10 cellular contexts compared by ENCODE assay signal in genomic region chr19:49436381-49437017, GRCh38. TPM values are rescaled to one million over a fixed set of nuclear protein-coding genes. Genes with fewer than 3 reads are reported as not detected.
DNase-seq lines count a peak whose midpoint lies in the region; ATAC-seq and TF ChIP-seq lines count a peak whose summit lies in the region.
"Had no signal": no experiment of that assay in that cellular context is flagged by ENCODE, and none has a peak within 500 bp of the region (broad histone marks: within the 10 kb centered on the region; RNA-seq: fewer than 3 reads in every experiment).

No MANE protein-coding gene starts in this region.

- peak; percentile 67 for ATAC-seq in WTC11
- no peak for ATAC-seq in omental fat pad (ENCODE audit: low FRiP score)
- no peak for ATAC-seq in GM21360 (IDR thresholded peaks at IDR 0.05; ENCODE audit: unreplicated experiment)
- ATAC-seq: gastroesophageal sphincter had no signal

- H3K9me3 ChIP-seq in effector memory CD4-positive, alpha-beta T cell (ENCODE audit: control insufficient read depth, low read length): no peaks in the 10 kb centered on the region
- H3K9me3 ChIP-seq: gastroesophageal sphincter had no signal

- H3K4me3 Mint-ChIP-seq in WTC11: peak overlapping the region; percentile 66

- H3K4me1 Mint-ChIP-seq in WTC11: peaks cover 35% of the 10 kb centered on the region

- H3K4me3 ChIP-seq in H7 (ENCODE audit: insufficient read depth, low read depth, low read length): peak overlapping the region; percentile 39
- no peak overlapping the region for H3K4me3 ChIP-seq in effector memory CD4-positive, alpha-beta T cell (ENCODE audit: insufficient read depth, low read depth, low read length, poor library complexity, severe bottlenecking)
- H3K4me3 ChIP-seq: gastroesophageal sphincter had no signal

- peaks cover 11% of the 10 kb centered on the region for H3K9me3 Mint-ChIP-seq in WTC11

- TF ChIP-seq CTCF in WTC11 (IDR thresholded peaks at IDR 0.05) (no peak), omental fat pad (IDR thresholded peaks at IDR 0.05) (no peak)

- CTCF ChIA-PET in WTC11 (lab: Charles Lee): interaction anchor here (0.6 to 2.6 kb wide), 19 partner anchors 9 to 437 kb away, joined by 3 to 28 read pairs (median 5); partner anchors contain the start of genes ALDH16A1, DKKL1, GFY and PIH1D1

- H3K36me3 ChIP-seq in H7 (replicated peaks; ENCODE audit: control insufficient read depth, insufficient read depth, low read length): no peaks in the 10 kb centered on the region
- H3K36me3 ChIP-seq in effector memory CD4-positive, alpha-beta T cell (ENCODE audit: control insufficient read depth, insufficient read depth, low read length): no peaks in the 10 kb centered on the region
- H3K36me3 ChIP-seq: gastroesophageal sphincter had no signal

- peaks cover 98% of the 10 kb centered on the region for H3K27me3 Mint-ChIP-seq in WTC11 (ENCODE audit: low read depth)

- H3K27me3 ChIP-seq in H7 (ENCODE audit: control insufficient read depth, insufficient read depth, low read length): peaks cover 95% of the 10 kb centered on the region
- H3K27me3 ChIP-seq in effector memory CD4-positive, alpha-beta T cell (replicated peaks; ENCODE audit: control insufficient read depth, insufficient read depth, low read length, poor library complexity, severe bottlenecking): peaks cover 80% of the 10 kb centered on the region

- DNase-seq in H7 (peak; percentile 96), WTC11 (ENCODE audit: low spot score) (peak; percentile 98), omental fat pad (ENCODE audit: low spot score) (no peak), NCI-H128 (lab: John Stamatoyannopoulos, UW; ENCODE audit: unreplicated experiment) (no peak), HT-29 (ENCODE audit: low spot score) (no peak)
- DNase-seq in effector memory CD4-positive, alpha-beta T cell: peak in 2 of 3 donors; percentile 37 to 43
- DNase-seq in stimulated activated CD4-positive, alpha-beta T cell treated with anti-CD3 and anti-CD28 coated beads, Interleukin-4, amount 100 ng/mL, for 4 hours: peak; percentile 53

- POLR2A ChIA-PET in WTC11 (lab: Charles Lee): interaction anchor here (0.6 to 1.6 kb wide), 8 partner anchors 11 to 88 kb away, joined by 3 to 7 read pairs (median 4); partner anchors contain the start of genes ALDH16A1, GFY and RPS11

- H3K36me3 Mint-ChIP-seq in WTC11: peaks cover 3% of the 10 kb centered on the region; the same call in 1 of the 2 replicates

- no peak overlapping the region for H3K27ac ChIP-seq in effector memory CD4-positive, alpha-beta T cell (ENCODE audit: insufficient read depth, low read length, poor library complexity, severe bottlenecking)
- H3K27ac ChIP-seq: gastroesophageal sphincter had no signal

- H3K27ac Mint-ChIP-seq in WTC11: no peak overlapping the region

- H3K4me1 ChIP-seq in effector memory CD4-positive, alpha-beta T cell (ENCODE audit: control insufficient read depth, insufficient read depth, low read length, poor library complexity, severe bottlenecking): peaks cover 28% of the 10 kb centered on the region

TF ChIP-seq in WTC11, 78 proteins besides CTCF, POLR2A, EP300 and RAD21 (continues in another document):
- TF ChIP-seq FOXK1 (CRISPR knock-in tag; IDR thresholded peaks at IDR 0.05) (peak; percentile 41; the same call in 1 of the 2 replicates), USF2 (CRISPR knock-in tag; IDR thresholded peaks at IDR 0.05) (peak; percentile 84), ZNF232 (CRISPR knock-in tag; IDR thresholded peaks at IDR 0.05) (no peak), SP1 (CRISPR knock-in tag; conservative IDR thresholded peaks at IDR 0.05) (peak; percentile 81), RELA (CRISPR knock-in tag; IDR thresholded peaks at IDR 0.05; ENCODE audit: borderline replicate concordance) (no peak), SMAD4 (CRISPR knock-in tag; IDR thresholded peaks at IDR 0.05) (no peak), TEAD1 (CRISPR knock-in tag; IDR thresholded peaks at IDR 0.05) (0 out of 2 replicates have a peak, but pooled peaks have one; percentile 27), USF1 (CRISPR knock-in tag; IDR thresholded peaks at IDR 0.05) (peak; percentile 89), MAX (CRISPR knock-in tag; IDR thresholded peaks at IDR 0.05) (peak; percentile 94), FOXP4 (CRISPR knock-in tag; IDR thresholded peaks at IDR 0.05) (0 out of 2 replicates have a peak, but pooled peaks have one; percentile 16)

RNA-seq across cellular contexts. Expression of gene SLC17A7, which starts 4.8 kb away (rescaled TPM):
- total RNA-seq in H7 (2014; rRNA removed; shearing (Covaris generic)): 0.14 and 0.26 TPM in 2 replicates
- 1.6 to 2.8 TPM (median 2.1 TPM) in 3 replicates for total RNA-seq in WTC11 (2021)
- total RNA-seq in omental fat pad: 1 to 10 TPM in 3 of 4 donors, under 1 TPM in 1; 0.48 to 6.3 (median 1.0) TPM
- 0.13 and 0.18 TPM in 2 replicates for total RNA-seq in HT-29 (2014; rRNA removed; shearing (Covaris generic))

RNA-seq across cellular contexts. Expression of gene GFY, which starts 11.3 kb away (rescaled TPM):
- total RNA-seq in H7 (2014; rRNA removed; shearing (Covaris generic)): not detected in 2 replicates
- total RNA-seq in WTC11 (2021) (0.85 to 1.4 TPM (median 0.87 TPM) in 3 replicates), omental fat pad (not detected)
- not detected in 2 replicates for total RNA-seq in HT-29 (2014; rRNA removed; shearing (Covaris generic))
- total RNA-seq: gastroesophageal sphincter, urinary bladder had no signal

RNA-seq across cellular contexts. Expression of gene PTH2, which starts 13.3 kb away (rescaled TPM):
- not detected in 2 replicates for total RNA-seq in H7 (2014; rRNA removed; shearing (Covaris generic))
- total RNA-seq in WTC11 (2021) (1.0 to 1.7 TPM (median 1.5 TPM) in 3 replicates), omental fat pad (not detected)
- total RNA-seq in HT-29 (2014; rRNA removed; shearing (Covaris generic)): not detected in 2 replicates
- total RNA-seq: gastroesophageal sphincter, urinary bladder had no signal

RNA-seq across cellular contexts. Expression of gene PIH1D1, which starts 15.1 kb away (rescaled TPM):
- 172 and 194 TPM in 2 replicates for total RNA-seq in H7 (2014; rRNA removed; shearing (Covaris generic))
- 153 to 170 TPM (median 156 TPM) in 3 replicates for total RNA-seq in WTC11 (2021)
- 10 to 100 TPM; 52.7 to 87.4 (median 75.7) TPM for total RNA-seq in omental fat pad
- 337 and 351 TPM in 2 replicates for total RNA-seq in HT-29 (2014; rRNA removed; shearing (Covaris generic))

RNA-seq across cellular contexts. Expression of gene ALDH16A1, which starts 16.5 kb away (rescaled TPM):
- 55.5 and 62.2 TPM in 2 replicates for total RNA-seq in H7 (2014; rRNA removed; shearing (Covaris generic))
- total RNA-seq in WTC11 (2021) (44.3 to 53.6 TPM (median 52.6 TPM) in 3 replicates), omental fat pad (10 to 100 TPM; 20.3 to 48.1 (median 34.6) TPM)
- 214 and 224 TPM in 2 replicates for total RNA-seq in HT-29 (2014; rRNA removed; shearing (Covaris generic))

Comparison
In these comparisons a context has a peak if more than half of its experiments do, and no peak if none do; other contexts are left out.
1. DNase-seq: peak in H7 (single experiment), WTC11 (single experiment), effector memory CD4-positive, alpha-beta T cell (2 of 3) and stimulated activated CD4-positive, alpha-beta T cell treated with anti-CD3 and anti-CD28 coated beads, Interleukin-4, amount 100 ng/mL, for 4 hours (2 of 2); none in omental fat pad (single experiment), NCI-H128 (single experiment) and HT-29 (single experiment).